25 cellular contexts compared by ENCODE assay signal in the genomic region with DNA sequence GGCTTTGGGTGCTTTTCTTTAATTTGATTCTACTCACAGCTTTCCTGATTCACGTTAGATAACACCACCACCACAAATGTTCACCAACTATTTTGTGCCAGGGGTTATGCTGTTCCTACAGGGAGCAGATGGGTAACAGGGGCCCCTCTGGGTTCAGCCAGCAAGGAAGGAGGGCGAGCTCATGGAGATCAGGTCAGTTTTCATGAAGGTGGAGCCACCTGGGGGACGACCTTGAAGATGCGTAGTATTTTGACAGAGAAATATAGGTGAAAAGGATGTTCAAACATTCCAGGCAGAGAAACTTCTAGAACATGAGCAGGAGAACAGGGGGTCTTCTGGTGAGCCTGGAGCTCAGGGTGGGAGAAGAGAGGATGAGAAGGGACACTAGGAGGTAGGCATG. TPM values are rescaled to one million over a fixed set of nuclear protein-coding genes. Genes with fewer than 3 reads are reported as not detected.
DNase-seq lines count a peak whose midpoint lies in the region; ATAC-seq, FAIRE-seq and TF ChIP-seq lines count a peak whose summit lies in the region.
"Had no signal": no experiment of that assay in that cellular context is flagged by ENCODE, and none has a peak within 500 bp of the region (broad histone marks: within the 10 kb centered on the region; RNA-seq: fewer than 3 reads in every experiment).

No MANE protein-coding gene starts in this region.

- POLR2A ChIA-PET in CD8-positive, alpha-beta memory T cell (lab: Charles Lee), result no interaction called here
- POLR2A ChIA-PET in H1 (lab: Charles Lee; ENCODE audit: partially characterized antibody), result no interaction called here

- no peak for FAIRE-seq in H1 (lab: Jason Lieb, UNC)
- FAIRE-seq: G401.6, HTR-8/SVneo had no signal

- no peak overlapping the region for H2BK120ac ChIP-seq in H1 (replicated peaks; ENCODE audit: low read depth, low read length)

- no peaks in the 10 kb centered on the region for H3K9me3 Mint-ChIP-seq in CD8-positive, alpha-beta memory T cell
- H3K9me3 Mint-ChIP-seq in nephron, result no peaks in the 10 kb centered on the region
- H3K9me3 Mint-ChIP-seq: activated CD4-positive, alpha-beta T cell treated with anti-CD3 and anti-CD28 coated beads, Interleukin-2, amount 10 ng/mL, durations not matched to agents 7 days and 5 days; natural killer cell treated with Interleukin-12 subunit alpha and Interleukin-12 subunit beta and Interleukin-15 and Interleukin-18, amount 100 ng/mL, for 72 hours had no signal

- no peak overlapping the region for H2BK15ac ChIP-seq in H1 (ENCODE audit: low read length)

- TF ChIP-seq EP300 in H1 (IDR thresholded peaks at IDR 0.05; ENCODE audit: borderline replicate concordance in 1 of 2, low read depth in 2 of 2, low read length in 2 of 2), result no peak

- no peak for TF ChIP-seq POLR2A in H1 (IDR thresholded peaks at IDR 0.05; ENCODE audit: control extremely low read depth in 1 of 2, low read depth in 2 of 2, low read length in 2 of 2)

- peak; percentile 22 to 38; a peak in 2 of 4 replicates for TF ChIP-seq RAD21 in H1 (IDR thresholded peaks at IDR 0.05 in 1 of 2, conservative IDR thresholded peaks at IDR 0.05 in 1 of 2; ENCODE audit: low read depth in 2 of 2, low read length in 2 of 2)

- no peak overlapping the region for H4K5ac ChIP-seq in H1 (ENCODE audit: insufficient read length, low read depth, low read length)

- H3K4me1 ChIP-seq in CD8-positive, alpha-beta memory T cell (ENCODE audit: insufficient read depth, low read length), result no peaks in the 10 kb centered on the region
- H3K4me1 ChIP-seq in Loucy (ENCODE audit: insufficient read depth, low read length, poor library complexity, severe bottlenecking) (peaks cover 17% of the 10 kb centered on the region), H1 (replicated peaks in 1 of 4; ENCODE audit: control insufficient read depth in 3 of 4, insufficient read depth in 4 of 4, low read length in 3 of 4) (no peaks in the 10 kb centered on the region)
- H3K4me1 ChIP-seq: tibial nerve had no signal

- no peaks in the 10 kb centered on the region for H3K9me2 ChIP-seq in Loucy (replicated peaks; ENCODE audit: low read depth, low read length)
- H3K9me2 ChIP-seq: SK-N-SH had no signal

- H2BK12ac ChIP-seq in H1 (ENCODE audit: low read depth, low read length), result no peak overlapping the region

- H4K91ac ChIP-seq in H1 (replicated peaks; ENCODE audit: insufficient read length, low read length), result no peak overlapping the region

- no peak overlapping the region for H2AK5ac ChIP-seq in H1 (ENCODE audit: low read depth, low read length)

- no peak overlapping the region for H3K23ac ChIP-seq in H1 (ENCODE audit: insufficient read length)

- H3K27me3 Mint-ChIP-seq in CD8-positive, alpha-beta memory T cell, result no peaks in the 10 kb centered on the region
- peaks cover 17% of the 10 kb centered on the region for H3K27me3 Mint-ChIP-seq in nephron (ENCODE audit: low read depth)
- H3K27me3 Mint-ChIP-seq: activated CD4-positive, alpha-beta T cell treated with anti-CD3 and anti-CD28 coated beads, Interleukin-2, amount 10 ng/mL, durations not matched to agents 7 days and 5 days; natural killer cell treated with Interleukin-12 subunit alpha and Interleukin-12 subunit beta and Interleukin-15 and Interleukin-18, amount 100 ng/mL, for 72 hours had no signal

- no peak overlapping the region for H2BK5ac ChIP-seq in H1 (ENCODE audit: low read depth, low read length)

- DNase-seq in CD8-positive, alpha-beta memory T cell, result no peak
- DNase-seq in H1 (ENCODE audit: low read depth in 1 of 2, low spot score in 2 of 2) (no peak), left lobe of liver (ENCODE audit: low spot score) (no peak), NCI-H128 (lab: John Stamatoyannopoulos, UW; ENCODE audit: unreplicated experiment) (no peak)
- DNase-seq in activated CD4-positive, alpha-beta T cell treated with anti-CD3 and anti-CD28 coated beads, Interleukin-2, amount 50 U/mL, for 48 hours, result no peak
- DNase-seq: activated CD4-positive, alpha-beta T cell treated with anti-CD3 and anti-CD28 coated beads, Interleukin-2, amount 10 ng/mL, durations not matched to agents 7 days and 5 days; activated CD8-positive, alpha-beta memory T cell treated with anti-CD3 and anti-CD28 coated beads, Interleukin-2, amount 50 U/mL, for 4 hours; DMS153; GM23248; heart left ventricle; MV-4-11; NCI-H187 treated with DMSO at 0.1 percent for 48 hours; right cardiac atrium; RPMI8226; SK-N-SH; stimulated activated CD4-positive, alpha-beta T cell treated with anti-CD3 and anti-CD28 coated beads, Interleukin-4, amount 100 ng/mL, for 1 hour; stimulated activated naive CD4-positive, alpha-beta T cell treated with Interleukin-2 at 50 U/mL for 16 hours; T-helper 2 cell had no signal

- 64% methylated on average over 4 of the region's 4 CpGs; no CpG with 5 or more reads in 1 of the 2 experiments for WGBS in H1 (ENCODE audit: extremely low coverage in 1 of 2, insufficient coverage in 1 of 2, insufficient read length in 1 of 2, insufficient replicate concordance in 2 of 2, low coverage in 1 of 2, low lambda C conversion rate in 2 of 2, missing lambda C conversion rate in 1 of 2), 2 experiments

- no peak overlapping the region for H3K18ac ChIP-seq in H1 (ENCODE audit: extremely low read depth, low read length)

- H3K27ac ChIP-seq in CD8-positive, alpha-beta memory T cell (ENCODE audit: low read depth, low read length), result no peak overlapping the region
- H3K27ac ChIP-seq in H1 (ENCODE audit: low read depth, low read length), result no peak overlapping the region
- H3K27ac ChIP-seq: GM23248, heart left ventricle, tibial nerve had no signal

- no peak overlapping the region for H3K4me2 ChIP-seq in Loucy (ENCODE audit: low read depth, low read length, poor library complexity, severe bottlenecking)
- no peak overlapping the region for H3K4me2 ChIP-seq in H1 (ENCODE audit: insufficient read depth in 1 of 2, low read depth in 2 of 2, low read length in 2 of 2)
- H3K4me2 ChIP-seq: SK-N-SH had no signal

- H3K4ac ChIP-seq in H1 (replicated peaks; ENCODE audit: insufficient read length, low read depth, low read length), result no peak overlapping the region

- H3K9me3 ChIP-seq in CD8-positive, alpha-beta memory T cell (ENCODE audit: low read length), result no peaks in the 10 kb centered on the region
- no peaks in the 10 kb centered on the region for H3K9me3 ChIP-seq in Loucy (ENCODE audit: insufficient read depth, low read depth, low read length)
- no peaks in the 10 kb centered on the region for H3K9me3 ChIP-seq in H1 (ENCODE audit: insufficient read depth in 2 of 2, low read depth in 1 of 2, low read length in 1 of 2)
- H3K9me3 ChIP-seq: heart left ventricle, SK-N-SH, tibial nerve had no signal

- H3K4me3 ChIP-seq in CD8-positive, alpha-beta memory T cell (ENCODE audit: low read length), result no peak overlapping the region
- H3K4me3 ChIP-seq in Loucy (ENCODE audit: low read length, poor library complexity, severe bottlenecking), result no peak overlapping the region
- H3K4me3 ChIP-seq in H1 (ENCODE audit: extremely low read depth in 1 of 4, insufficient read depth in 2 of 4, low read depth in 3 of 4, low read length in 4 of 4), result no peak overlapping the region
- H3K4me3 ChIP-seq: GM23248, heart left ventricle, tibial nerve had no signal

- H2BK20ac ChIP-seq in H1 (ENCODE audit: low read length), result no peak overlapping the region

- H3K27ac Mint-ChIP-seq in CD8-positive, alpha-beta memory T cell, result peak overlapping the region in 5 of 8 donors; percentile 24 to 86 (median 74)
- peak overlapping the region in 2 of 3 experiments; percentile 39 to 64 for H3K27ac Mint-ChIP-seq in nephron
- H3K27ac Mint-ChIP-seq: activated CD4-positive, alpha-beta T cell treated with anti-CD3 and anti-CD28 coated beads, Interleukin-2, amount 10 ng/mL, durations not matched to agents 7 days and 5 days had no signal

- H4K20me1 ChIP-seq in Loucy (ENCODE audit: insufficient read depth, low read length, poor library complexity, severe bottlenecking) (no peaks in the 10 kb centered on the region), H1 (replicated peaks in 1 of 2; ENCODE audit: control insufficient read depth in 1 of 2, insufficient read depth in 2 of 2, low read length in 2 of 2) (no peaks in the 10 kb centered on the region)

- H2AFZ ChIP-seq in Loucy (ENCODE audit: low read length), result no peak overlapping the region
- no peak overlapping the region for H2AFZ ChIP-seq in H1 (ENCODE audit: low read length)
- H2AFZ ChIP-seq: GM23248 had no signal

- no peaks in the 10 kb centered on the region for H3K27me3 ChIP-seq in CD8-positive, alpha-beta memory T cell (ENCODE audit: insufficient read depth, low read length, poor library complexity, severe bottlenecking)
- no peaks in the 10 kb centered on the region for H3K27me3 ChIP-seq in Loucy (ENCODE audit: insufficient read depth, low read length, poor library complexity, severe bottlenecking)
- H3K27me3 ChIP-seq in H1 (replicated peaks in 1 of 4; ENCODE audit: control insufficient read depth in 3 of 4, extremely low read depth in 1 of 4, insufficient read depth in 3 of 4, low read length in 3 of 4), result no peaks in the 10 kb centered on the region
- H3K27me3 ChIP-seq: heart left ventricle, tibial nerve had no signal

- H3K56ac ChIP-seq in H1 (replicated peaks; ENCODE audit: insufficient read length, low read depth, low read length), result no peak overlapping the region

- peak; percentile 42 for TF ChIP-seq CTCF in Loucy (conservative IDR thresholded peaks at IDR 0.05; ENCODE audit: low read length)
- peak in 2 of 3 experiments; percentile 27 to 45; a peak in 2 of 4 replicates for TF ChIP-seq CTCF in H1 (IDR thresholded peaks at IDR 0.05; ENCODE audit: control extremely low read depth in 1 of 3, insufficient read depth in 1 of 3, low read depth in 1 of 3, low read length in 3 of 3)
- TF ChIP-seq CTCF in nephron (IDR thresholded peaks at IDR 0.05; ENCODE audit: unreplicated experiment in 3 of 3), result no peak

- no peak overlapping the region for H3K14ac ChIP-seq in H1 (ENCODE audit: insufficient read length)

- H3K4me1 Mint-ChIP-seq in CD8-positive, alpha-beta memory T cell, result peaks cover 30 to 39% (median 34%) of the 10 kb centered on the region in 3 donors
- peaks cover 15% of the 10 kb centered on the region for H3K4me1 Mint-ChIP-seq in nephron

- no peaks in the 10 kb centered on the region for H3K79me1 ChIP-seq in H1 (ENCODE audit: low read depth, low read length)

- no peak overlapping the region for H4K8ac ChIP-seq in H1 (ENCODE audit: extremely low read depth, insufficient read depth, low read length)

- H3K36me3 Mint-ChIP-seq in CD8-positive, alpha-beta memory T cell, result peaks cover 5 to 95% (median 35%) of the 10 kb centered on the region in 3 donors
- peaks cover 3% of the 10 kb centered on the region for H3K36me3 Mint-ChIP-seq in nephron (ENCODE audit: low read depth)

- H3K79me2 ChIP-seq in Loucy (ENCODE audit: insufficient read depth, low read length) (no peaks in the 10 kb centered on the region), H1 (ENCODE audit: control insufficient read depth in 1 of 2, insufficient read depth in 2 of 2, low read length in 2 of 2) (no peaks in the 10 kb centered on the region)

- ATAC-seq in left lobe of liver, result no peak
- no peak for ATAC-seq in HG03521 (IDR thresholded peaks at IDR 0.05; ENCODE audit: unreplicated experiment)
- ATAC-seq: heart left ventricle; natural killer cell treated with Interleukin-12 subunit alpha and Interleukin-12 subunit beta and Interleukin-15 and Interleukin-18, amount 100 ng/mL, for 72 hours had no signal

- no peaks in the 10 kb centered on the region for H3K23me2 ChIP-seq in H1 (ENCODE audit: low read depth, low read length)

- peaks cover 49% of the 10 kb centered on the region for H3K36me3 ChIP-seq in CD8-positive, alpha-beta memory T cell (ENCODE audit: insufficient read depth, low read length)
- peaks cover 20% of the 10 kb centered on the region; the same call in 1 of the 2 replicates for H3K36me3 ChIP-seq in Loucy (ENCODE audit: insufficient read depth, low read length)
- H3K36me3 ChIP-seq in H1 (ENCODE audit: control insufficient read depth in 2 of 4, insufficient read depth in 4 of 4, low read length in 3 of 4), result no peaks in the 10 kb centered on the region

- H3K4me3 Mint-ChIP-seq in CD8-positive, alpha-beta memory T cell, result no peak overlapping the region
- no peak overlapping the region for H3K4me3 Mint-ChIP-seq in nephron
- H3K4me3 Mint-ChIP-seq: activated CD4-positive, alpha-beta T cell treated with anti-CD3 and anti-CD28 coated beads, Interleukin-2, amount 10 ng/mL, durations not matched to agents 7 days and 5 days; natural killer cell treated with Interleukin-12 subunit alpha and Interleukin-12 subunit beta and Interleukin-15 and Interleukin-18, amount 100 ng/mL, for 72 hours had no signal

- CTCF ChIA-PET in CD8-positive, alpha-beta memory T cell (lab: Charles Lee), result interaction anchor here (0.7 to 1.2 kb wide), 3 partner anchors 9 to 156 kb away, joined by 3 to 4 read pairs (median 3); no protein-coding TSS in a partner anchor
- CTCF ChIA-PET in H1 (lab: Charles Lee; ENCODE audit: partially characterized antibody), result interaction anchor here (0.7 to 12.5 kb wide), 22 partner anchors 8 to 261 kb away, joined by 3 to 243 read pairs (median 4); no protein-coding TSS in a partner anchor

- no peaks in the 10 kb centered on the region for H3F3A ChIP-seq in Loucy (ENCODE audit: low read depth)

- no peak overlapping the region for H3K9ac ChIP-seq in Loucy (ENCODE audit: low read depth, low read length, poor library complexity, severe bottlenecking)
- no peak overlapping the region for H3K9ac ChIP-seq in H1 (replicated peaks in 1 of 4; ENCODE audit: extremely low read depth in 1 of 4, low read depth in 3 of 4, low read length in 3 of 4)
- H3K9ac ChIP-seq: GM23248, SK-N-SH had no signal

RNA-seq across cellular contexts. Expression of gene KIAA0040, which starts 28.9 kb away (rescaled TPM):
- 10 to 100 TPM; 30.4 to 31.8 TPM for total RNA-seq in CD8-positive, alpha-beta memory T cell
- polyA plus RNA-seq in CD8-positive, alpha-beta memory T cell, result 39.3 TPM
- total RNA-seq in H1 (2021; fragmentation: NEBNext Ultra II Directional; extraction: Animal tissue kit (Norgen Biotek cat#: 25700)), result 11.7 and 14.1 TPM in 2 replicates
- 8.0 and 11.0 TPM in 2 replicates for polyA plus RNA-seq in H1 (2011; rRNA removed)
- 9.5 TPM for polyA plus RNA-seq in H1 (2011; cell fraction: cytosol; rRNA removed)
- 6.6 TPM for polyA plus RNA-seq in H1 (2011; cell fraction: nucleus; rRNA removed)
- 6.9 to 7.8 TPM (median 7.5 TPM) in 4 replicates for polyA plus RNA-seq in H1 (2012, experiment 1 of 2)
- polyA plus RNA-seq in H1 (2012, experiment 2 of 2), result 3.7 TPM
- 8.0 TPM for polyA plus RNA-seq in H1 (2013, experiment 1 of 2)
- 9.4 TPM for polyA plus RNA-seq in H1 (2013, experiment 2 of 2)
- polyA minus RNA-seq in H1 (2011; rRNA and poly(A)+ RNA removed), result 18.7 and 28.4 TPM in 2 replicates
- 5.4 TPM for polyA minus RNA-seq in H1 (2011; cell fraction: cytosol; rRNA and poly(A)+ RNA removed)
- 11.1 TPM for polyA minus RNA-seq in H1 (2011; cell fraction: nucleus; rRNA and poly(A)+ RNA removed)
- total RNA-seq in left lobe of liver, result 5.9 TPM

Comparison
In these comparisons a context has a peak if more than half of its experiments do, and no peak if none do; other contexts are left out.
1. CTCF ChIP-seq: peak in Loucy (single experiment) and H1 (2 of 3); none in nephron (0 of 3).